Comparison of ENCODE assay signal across 17 cellular contexts in genomic region chr17:72487731-72488325, GRCh38.
"Had no signal": no experiment of that assay in that cellular context is flagged by ENCODE, and none has a peak within 500 bp of the region (broad histone marks: within the 10 kb centered on the region; RNA-seq: fewer than 3 reads in every experiment).

No MANE protein-coding gene starts in this region.

- H3K4me3 ChIP-seq: lung, mucosa of descending colon, uterus had no signal

- DNase-seq: activated B cell treated with CpG ODN at 0.5 μM for 24 hours; activated CD4-positive, alpha-beta T cell treated with anti-CD3 and anti-CD28 coated beads, Interleukin-2, amount 10 ng/mL, durations not matched to agents 7 days and 5 days; activated naive CD4-positive, alpha-beta T cell treated with anti-CD3 and anti-CD28 coated beads, Interleukin-2, amount 10 ng/mL, durations not matched to agents 7 days and 5 days; activated T-cell treated with anti-CD3 and anti-CD28 coated beads for 4 hours; erythroblast; hippocampal formation; immature natural killer cell; left cardiac atrium; mucosa of descending colon; stimulated activated CD4-positive, alpha-beta T cell treated with anti-CD3 and anti-CD28 coated beads, Interleukin-2, amount 100 ng/mL, for 48 hours; stimulated activated naive CD4-positive, alpha-beta T cell treated with Interleukin-2 at 50 U/mL for 16 hours; uterus had no signal

- H3K9me3 Mint-ChIP-seq: activated T-helper 2 cell treated with anti-CD3 and anti-CD28 coated beads, Interferon-gamma antibody, Interleukin-2, Interleukin-4, amounts not matched to agents 10 μg/mL and 5 μg/mL and 100 μg/mL, durations not matched to agents 14 hours and 24 hours and 36 hours; central memory CD8-positive, alpha-beta T cell; dendritic cell treated with granulocyte-macrophage colony-stimulating factor and Interleukin-4, amounts not matched to agents 40 ng/mL and 50 ng/mL, for 4 days; natural killer cell treated with Interleukin-12 subunit alpha and Interleukin-12 subunit beta and Interleukin-15 and Interleukin-18, amount 100 ng/mL, for 72 hours had no signal

- H3K36me3 Mint-ChIP-seq: activated naive CD4-positive, alpha-beta T cell treated with anti-CD3 and anti-CD28 coated beads, Interleukin-2, amount 10 ng/mL, durations not matched to agents 7 days and 5 days; immature natural killer cell; natural killer cell treated with Interleukin-12 subunit alpha and Interleukin-12 subunit beta and Interleukin-15 and Interleukin-18, amount 100 ng/mL, for 72 hours had no signal

- H3K9me3 ChIP-seq: mucosa of descending colon, uterus had no signal

- ATAC-seq: left cardiac atrium had no signal

- H3K4me1 ChIP-seq: uterus had no signal

- H3K4me1 Mint-ChIP-seq: activated B cell treated with CpG ODN at 0.5 μM for 24 hours; activated CD4-positive, alpha-beta T cell treated with anti-CD3 and anti-CD28 coated beads, Interleukin-2, amount 10 ng/mL, durations not matched to agents 7 days and 5 days; activated naive CD4-positive, alpha-beta T cell treated with anti-CD3 and anti-CD28 coated beads, Interleukin-2, amount 10 ng/mL, durations not matched to agents 7 days and 5 days; central memory CD8-positive, alpha-beta T cell; immature natural killer cell had no signal

- H3K4me3 Mint-ChIP-seq: activated B cell treated with CpG ODN at 0.5 μM for 24 hours; activated CD4-positive, alpha-beta T cell treated with anti-CD3 and anti-CD28 coated beads, Interleukin-2, amount 10 ng/mL, durations not matched to agents 7 days and 5 days; activated naive CD4-positive, alpha-beta T cell treated with anti-CD3 and anti-CD28 coated beads, Interleukin-2, amount 10 ng/mL, durations not matched to agents 7 days and 5 days; central memory CD8-positive, alpha-beta T cell; dendritic cell treated with granulocyte-macrophage colony-stimulating factor and Interleukin-4, amounts not matched to agents 40 ng/mL and 50 ng/mL, for 4 days; immature natural killer cell; natural killer cell treated with Interleukin-12 subunit alpha and Interleukin-12 subunit beta and Interleukin-15 and Interleukin-18, amount 100 ng/mL, for 72 hours had no signal

- H3K27ac ChIP-seq: uterus had no signal

- H3K27me3 ChIP-seq: uterus had no signal

- H3K27ac Mint-ChIP-seq: activated B cell treated with CpG ODN at 0.5 μM for 24 hours; activated CD4-positive, alpha-beta T cell treated with anti-CD3 and anti-CD28 coated beads, Interleukin-2, amount 10 ng/mL, durations not matched to agents 7 days and 5 days; activated naive CD4-positive, alpha-beta T cell treated with anti-CD3 and anti-CD28 coated beads, Interleukin-2, amount 10 ng/mL, durations not matched to agents 7 days and 5 days; activated T-helper 2 cell treated with anti-CD3 and anti-CD28 coated beads, Interferon-gamma antibody, Interleukin-2, Interleukin-4, amounts not matched to agents 10 μg/mL and 5 μg/mL and 100 μg/mL, durations not matched to agents 14 hours and 24 hours and 36 hours; dendritic cell treated with granulocyte-macrophage colony-stimulating factor and Interleukin-4, amounts not matched to agents 40 ng/mL and 50 ng/mL, for 4 days; immature natural killer cell; natural killer cell treated with Interleukin-12 subunit alpha and Interleukin-12 subunit beta and Interleukin-15 and Interleukin-18, amount 100 ng/mL, for 72 hours had no signal

- H3K36me3 ChIP-seq: uterus had no signal
